In the genomic region with DNA sequence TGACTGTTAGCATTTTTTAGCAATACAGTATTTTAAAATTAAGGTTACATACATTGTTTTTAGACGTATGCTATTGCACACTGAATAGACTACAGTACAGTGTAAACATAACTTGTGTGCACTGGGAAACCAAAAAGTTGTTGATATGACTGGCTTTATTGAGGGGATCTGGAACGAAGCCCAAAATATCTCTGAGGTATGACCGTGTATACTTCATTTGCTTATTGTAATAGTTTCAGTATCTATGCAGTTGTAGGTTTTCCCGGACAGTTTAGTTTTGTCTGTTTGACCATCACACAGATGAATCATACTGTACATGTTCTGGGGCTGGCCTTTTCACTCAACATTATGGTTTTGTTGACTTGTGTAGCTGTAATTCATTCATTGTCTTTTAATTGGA, we compare ENCODE assay signal across 9 cellular contexts. TPM values are rescaled to one million over a fixed set of nuclear protein-coding genes. Genes with fewer than 3 reads are reported as not detected.
A peak's percentile ranks its signal among the peaks of the same experiment; 100 is the strongest.
DNase-seq lines count a peak whose midpoint lies in the region; ATAC-seq and FAIRE-seq lines count a peak whose summit lies in the region.
"Had no signal": no experiment of that assay in that cellular context is flagged by ENCODE, and none has a peak within 500 bp of the region (broad histone marks: within the 10 kb centered on the region; RNA-seq: fewer than 3 reads in every experiment).

No MANE protein-coding gene starts in this region.

- H3K9me3 Mint-ChIP-seq in activated T-cell treated with anti-CD3 and anti-CD28 coated beads, Interleukin-2, amount 50 U/mL, for 72 hours, result no peaks in the 10 kb centered on the region

- H3K36me3 Mint-ChIP-seq in activated T-cell treated with anti-CD3 and anti-CD28 coated beads, Interleukin-2, amount 50 U/mL, for 72 hours (ENCODE audit: insufficient read depth in 2 of 2), result no peaks in the 10 kb centered on the region

- H3K4me3 Mint-ChIP-seq in activated T-cell treated with anti-CD3 and anti-CD28 coated beads, Interleukin-2, amount 50 U/mL, for 72 hours, result peak overlapping the region in 1 of 2 donors; percentile 62

- peaks cover 9% of the 10 kb centered on the region for H3K27me3 Mint-ChIP-seq in activated T-cell treated with anti-CD3 and anti-CD28 coated beads, Interleukin-2, amount 50 U/mL, for 72 hours (ENCODE audit: low read depth)

- no peak for DNase-seq in activated T-cell treated with anti-CD3 and anti-CD28 coated beads, Interleukin-2, amount 50 U/mL, for 72 hours
- DNase-seq in activated T-cell treated with anti-CD3 and anti-CD28 coated beads, Interleukin-2, amount 50 U/mL, for 1 hour, result no peak
- DNase-seq in SK-MEL-5 (ENCODE audit: low read depth, low spot score), result peak; percentile 20
- peak; percentile 26 for DNase-seq in stromal cell of bone marrow (ENCODE audit: low read depth)
- DNase-seq in frontal cortex (ENCODE audit: low spot score in 2 of 2), result no peak
- no peak for DNase-seq in medulla oblongata (ENCODE audit: extremely low spot score)
- no peak for DNase-seq in substantia nigra (lab: John Stamatoyannopoulos, UW)
- DNase-seq: stomach had no signal

- H3K4me1 Mint-ChIP-seq in activated T-cell treated with anti-CD3 and anti-CD28 coated beads, Interleukin-2, amount 50 U/mL, for 72 hours (ENCODE audit: low read depth), result peaks cover 31% of the 10 kb centered on the region

- no peak overlapping the region for H3K27ac ChIP-seq in substantia nigra (ENCODE audit: low read depth, low read length, poor library complexity, severe bottlenecking)
- H3K27ac ChIP-seq: stomach had no signal

- no peak for FAIRE-seq in frontal cortex (lab: Jason Lieb, UNC)

- in situ Hi-C loops in SK-MEL-5 (cut with HindIII; ENCODE audit: low pct_unique_long_range_greater_than_20kb, low sequenced_read_pairs), result no loop called here

- ATAC-seq in activated T-cell treated with anti-CD3 and anti-CD28 coated beads, Interleukin-2, amount 50 U/mL, for 72 hours (replicated peaks in 1 of 2), result peak; percentile 83 to 87
- peak; percentile 73 for ATAC-seq in HG02973 (IDR thresholded peaks at IDR 0.05; ENCODE audit: unreplicated experiment)

- H3K27ac Mint-ChIP-seq in activated T-cell treated with anti-CD3 and anti-CD28 coated beads, Interleukin-2, amount 50 U/mL, for 72 hours, result peak overlapping the region; percentile 73

RNA-seq across cellular contexts. Expression of a gene that starts 6.9 kb away (rescaled TPM):
- total RNA-seq in activated T-cell treated with anti-CD3 and anti-CD28 coated beads, Interleukin-2, amount 50 U/mL, for 72 hours, result 1 to 10 TPM in 1 of 2 donors, under 1 TPM in 1; 0.88 to 1.9 TPM
- total RNA-seq in SK-MEL-5 (2014; rRNA removed; shearing (Covaris generic)), result 1.3 and 2.2 TPM in 2 replicates
- 3.6 and 3.8 TPM in 2 replicates for polyA plus RNA-seq in SK-MEL-5 (2015; cell fraction: cytosol; rRNA removed)
- polyA plus RNA-seq in SK-MEL-5 (2015; cell fraction: nucleus; rRNA removed), result 1.6 and 4.2 TPM in 2 replicates
- total RNA-seq in frontal cortex, result 25.7 TPM

RNA-seq across cellular contexts. Expression of a gene that starts 11.3 kb away (rescaled TPM):
- 10 to 100 TPM; 49.2 to 64.7 TPM for total RNA-seq in activated T-cell treated with anti-CD3 and anti-CD28 coated beads, Interleukin-2, amount 50 U/mL, for 72 hours
- 39.4 and 47.7 TPM in 2 replicates for total RNA-seq in SK-MEL-5 (2014; rRNA removed; shearing (Covaris generic))
- polyA plus RNA-seq in SK-MEL-5 (2015; cell fraction: cytosol; rRNA removed), result 54.2 and 56.7 TPM in 2 replicates
- 77.8 and 82.3 TPM in 2 replicates for polyA plus RNA-seq in SK-MEL-5 (2015; cell fraction: nucleus; rRNA removed)
- 102 TPM for total RNA-seq in frontal cortex

RNA-seq across cellular contexts. Expression of a gene that starts 18.7 kb away (rescaled TPM):
- total RNA-seq in activated T-cell treated with anti-CD3 and anti-CD28 coated beads, Interleukin-2, amount 50 U/mL, for 72 hours, result 1 to 10 TPM; 3.4 to 5.1 TPM
- 9.4 and 10.1 TPM in 2 replicates for total RNA-seq in SK-MEL-5 (2014; rRNA removed; shearing (Covaris generic))
- polyA plus RNA-seq in SK-MEL-5 (2015; cell fraction: cytosol; rRNA removed), result 20.0 and 28.2 TPM in 2 replicates
- polyA plus RNA-seq in SK-MEL-5 (2015; cell fraction: nucleus; rRNA removed), result 5.5 and 10.1 TPM in 2 replicates
- total RNA-seq in frontal cortex, result 3.7 TPM

RNA-seq across cellular contexts. Expression of a gene that starts 30.0 kb away (rescaled TPM):
- total RNA-seq in activated T-cell treated with anti-CD3 and anti-CD28 coated beads, Interleukin-2, amount 50 U/mL, for 72 hours, result under 1 TPM; 0.22 to 0.23 TPM
- total RNA-seq in SK-MEL-5 (2014; rRNA removed; shearing (Covaris generic)), result not detected in 2 replicates
- not detected in 2 replicates for polyA plus RNA-seq in SK-MEL-5 (2015; cell fraction: cytosol; rRNA removed)
- polyA plus RNA-seq in SK-MEL-5 (2015; cell fraction: nucleus; rRNA removed), result not detected in 2 replicates
- total RNA-seq in frontal cortex, result not detected

RNA-seq across cellular contexts. Expression of a gene that starts 37.1 kb away (rescaled TPM):
- 1 to 10 TPM; 1.1 to 3.5 TPM for total RNA-seq in activated T-cell treated with anti-CD3 and anti-CD28 coated beads, Interleukin-2, amount 50 U/mL, for 72 hours
- total RNA-seq in SK-MEL-5 (2014; rRNA removed; shearing (Covaris generic)), result not detected in 2 replicates
- not detected in 2 replicates for polyA plus RNA-seq in SK-MEL-5 (2015; cell fraction: cytosol; rRNA removed)
- 1.5 and 1.6 TPM in 2 replicates for polyA plus RNA-seq in SK-MEL-5 (2015; cell fraction: nucleus; rRNA removed)
- 0.82 TPM for total RNA-seq in frontal cortex

Comparison
In these comparisons a context has a peak if more than half of its experiments do, and no peak if none do; other contexts are left out.
1. DNase-seq: peak in SK-MEL-5 (single experiment) and stromal cell of bone marrow (single experiment); none in activated T-cell treated with anti-CD3 and anti-CD28 coated beads, Interleukin-2, amount 50 U/mL, for 72 hours (0 of 2), activated T-cell treated with anti-CD3 and anti-CD28 coated beads, Interleukin-2, amount 50 U/mL, for 1 hour (single experiment), frontal cortex (0 of 2), medulla oblongata (single experiment) and substantia nigra (0 of 49).